In the genomic region with DNA sequence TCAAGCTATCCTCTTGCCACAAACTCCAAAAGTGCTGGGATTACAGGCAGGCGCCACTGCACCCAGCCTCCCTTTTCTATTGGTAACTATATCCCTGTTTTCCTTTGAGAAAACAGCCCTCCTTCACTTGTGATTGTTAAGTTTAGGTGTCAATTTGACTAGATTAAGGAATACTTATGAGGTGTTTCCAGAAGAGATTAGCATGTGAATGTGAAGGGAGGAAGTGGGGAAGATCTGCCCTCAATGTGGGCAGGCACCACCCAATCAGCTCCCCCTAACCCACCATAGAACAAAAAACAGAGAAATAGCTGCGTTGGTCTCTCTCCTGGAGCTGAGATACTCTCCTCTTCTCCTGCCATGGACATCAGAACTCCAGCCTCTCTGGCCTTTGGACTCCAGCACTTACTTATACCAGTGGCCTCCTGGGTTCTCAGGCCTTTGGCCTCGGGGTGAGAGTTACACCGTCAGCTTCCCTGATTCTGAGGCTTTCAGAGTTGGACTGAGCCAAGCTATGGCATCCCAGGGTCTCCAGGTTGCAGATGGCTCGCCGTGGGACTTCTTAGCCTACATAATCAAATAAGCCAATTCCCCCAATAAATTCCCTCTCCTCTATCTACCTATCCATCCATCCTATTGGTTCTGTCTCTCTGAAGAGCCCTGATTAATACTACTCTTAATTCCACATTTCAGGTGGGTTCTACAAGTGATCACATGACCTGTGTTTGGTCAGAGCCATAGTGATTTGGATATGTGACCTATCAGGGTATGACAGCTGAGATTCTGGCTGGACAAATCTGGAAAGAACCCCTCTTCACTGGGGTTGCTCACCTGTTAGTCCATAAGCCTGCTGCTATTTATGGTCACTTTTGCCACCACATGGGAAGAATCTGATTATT, we compare ENCODE assay signal across 1 cellular context.
TF ChIP-seq lines count a peak whose summit lies in the region.

No MANE protein-coding gene starts in this region.

TF ChIP-seq in SK-N-SH, 30 proteins besides CTCF, POLR2A, EP300 and RAD21 (continued from another document):
- TF ChIP-seq, protein P1, sequence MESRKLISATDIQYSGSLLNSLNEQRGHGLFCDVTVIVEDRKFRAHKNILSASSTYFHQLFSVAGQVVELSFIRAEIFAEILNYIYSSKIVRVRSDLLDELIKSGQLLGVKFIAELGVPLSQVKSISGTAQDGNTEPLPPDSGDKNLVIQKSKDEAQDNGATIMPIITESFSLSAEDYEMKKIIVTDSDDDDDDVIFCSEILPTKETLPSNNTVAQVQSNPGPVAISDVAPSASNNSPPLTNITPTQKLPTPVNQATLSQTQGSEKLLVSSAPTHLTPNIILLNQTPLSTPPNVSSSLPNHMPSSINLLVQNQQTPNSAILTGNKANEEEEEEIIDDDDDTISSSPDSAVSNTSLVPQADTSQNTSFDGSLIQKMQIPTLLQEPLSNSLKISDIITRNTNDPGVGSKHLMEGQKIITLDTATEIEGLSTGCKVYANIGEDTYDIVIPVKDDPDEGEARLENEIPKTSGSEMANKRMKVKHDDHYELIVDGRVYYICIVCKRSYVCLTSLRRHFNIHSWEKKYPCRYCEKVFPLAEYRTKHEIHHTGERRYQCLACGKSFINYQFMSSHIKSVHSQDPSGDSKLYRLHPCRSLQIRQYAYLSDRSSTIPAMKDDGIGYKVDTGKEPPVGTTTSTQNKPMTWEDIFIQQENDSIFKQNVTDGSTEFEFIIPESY (IDR thresholded peaks at IDR 0.05; ENCODE audit: borderline replicate concordance, low read depth) = no peak
- TF ChIP-seq TCF12 (IDR thresholded peaks at IDR 0.05) = no peak
- no peak for TF ChIP-seq RCOR1 (IDR thresholded peaks at IDR 0.05; ENCODE audit: low read length)
TF ChIP-seq in SK-N-SH: peak in this region for 0.
